Comparison of ENCODE assay signal across 8 cellular contexts in the genomic region with DNA sequence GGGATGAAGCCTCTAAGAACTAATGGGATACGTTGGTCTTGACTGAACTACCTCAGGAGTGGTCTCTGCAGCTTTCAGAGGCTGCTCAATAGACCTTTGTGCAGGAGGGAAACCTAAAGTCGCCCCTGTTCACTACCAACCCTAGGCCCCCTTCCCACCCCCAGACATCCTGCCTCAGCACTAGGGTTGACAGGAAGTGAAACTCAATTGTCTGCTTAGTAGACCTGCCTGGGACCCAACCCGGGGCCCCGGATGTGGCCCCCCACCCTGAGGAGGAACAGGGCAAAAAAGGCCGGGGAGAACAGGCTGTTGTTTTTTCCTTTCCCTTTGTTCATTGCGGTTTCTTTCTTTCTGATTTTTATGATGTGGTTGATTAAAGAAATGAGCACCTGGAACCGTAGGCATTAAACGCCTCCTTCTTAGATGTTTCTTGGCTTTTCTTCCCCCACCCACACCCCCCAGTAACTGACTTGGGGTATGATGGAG. TPM values are rescaled to one million over a fixed set of nuclear protein-coding genes. Genes with fewer than 3 reads are reported as not detected.
DNase-seq lines count a peak whose midpoint lies in the region; ATAC-seq and TF ChIP-seq lines count a peak whose summit lies in the region.

No MANE protein-coding gene starts in this region.

- POLR2A ChIA-PET in WTC11 (lab: Charles Lee), result no interaction called here

- H3K4me3 Mint-ChIP-seq in WTC11, result peak overlapping the region; percentile 94
- peak overlapping the region; percentile 99 for H3K4me3 Mint-ChIP-seq in central memory CD8-positive, alpha-beta T cell

- ATAC-seq in GM18868 (IDR thresholded peaks at IDR 0.05; ENCODE audit: unreplicated experiment) (peak; percentile 50), HG03066 (IDR thresholded peaks at IDR 0.05; ENCODE audit: low read depth, unreplicated experiment) (peak; percentile 35), WTC11 (no peak)
- ATAC-seq in central memory CD8-positive, alpha-beta T cell (replicated peaks; ENCODE audit: extremely low read depth, poor library complexity, severe bottlenecking), result peak; percentile 50

- peaks cover 33% of the 10 kb centered on the region for H3K27me3 Mint-ChIP-seq in WTC11 (ENCODE audit: low read depth)
- no peaks in the 10 kb centered on the region for H3K27me3 Mint-ChIP-seq in central memory CD8-positive, alpha-beta T cell

- TF ChIP-seq CTCF in WTC11 (IDR thresholded peaks at IDR 0.05), result no peak

- peaks cover 49% of the 10 kb centered on the region for H3K4me1 Mint-ChIP-seq in WTC11
- H3K4me1 Mint-ChIP-seq in central memory CD8-positive, alpha-beta T cell, result peaks cover 77% of the 10 kb centered on the region

- DNase-seq in WTC11 (ENCODE audit: low spot score) (no peak), GDM1 (lab: John Stamatoyannopoulos, UW) (no peak), RKO (ENCODE audit: low spot score) (no peak), H4 (ENCODE audit: low spot score) (no peak)
- peak; percentile 52 to 68 for DNase-seq in central memory CD8-positive, alpha-beta T cell (ENCODE audit: low spot score in 2 of 2)
- peak; percentile 75 to 76 for DNase-seq in stimulated activated CD4-positive, alpha-beta T cell treated with anti-CD3 and anti-CD28 coated beads, Interleukin-15, amount 100 ng/mL, for 1 hour (ENCODE audit: low read depth in 1 of 2, low spot score in 1 of 2)

- H3K9me3 Mint-ChIP-seq in WTC11, result no peaks in the 10 kb centered on the region
- no peaks in the 10 kb centered on the region for H3K9me3 Mint-ChIP-seq in central memory CD8-positive, alpha-beta T cell

- CTCF ChIA-PET in WTC11 (lab: Charles Lee), result interaction anchor here (2.0 to 5.0 kb wide), 4 partner anchors 10 to 191 kb away, joined by 17 to 40 read pairs (median 31); no protein-coding TSS in a partner anchor

- peaks cover 15% of the 10 kb centered on the region for H3K36me3 Mint-ChIP-seq in WTC11
- H3K36me3 Mint-ChIP-seq in central memory CD8-positive, alpha-beta T cell (ENCODE audit: insufficient read depth), result peaks cover 48% of the 10 kb centered on the region

- H3K27ac Mint-ChIP-seq in WTC11, result peak overlapping the region; percentile 84
- peak overlapping the region; percentile 99 for H3K27ac Mint-ChIP-seq in central memory CD8-positive, alpha-beta T cell (ENCODE audit: low read depth)

TF ChIP-seq in WTC11, 78 proteins besides CTCF, POLR2A, EP300 and RAD21:
- TF ChIP-seq ZNF232 (CRISPR knock-in tag; IDR thresholded peaks at IDR 0.05) (no peak), FOXK1 (CRISPR knock-in tag; IDR thresholded peaks at IDR 0.05) (no peak), TEAD1 (CRISPR knock-in tag; IDR thresholded peaks at IDR 0.05) (no peak), RELA (CRISPR knock-in tag; IDR thresholded peaks at IDR 0.05; ENCODE audit: borderline replicate concordance) (no peak), ZNF671 (CRISPR knock-in tag; IDR thresholded peaks at IDR 0.05) (no peak), ZNF317 (CRISPR knock-in tag; IDR thresholded peaks at IDR 0.05; ENCODE audit: borderline replicate concordance, low read depth) (no peak), TEAD4 (CRISPR knock-in tag; IDR thresholded peaks at IDR 0.05) (no peak)
- TF ChIP-seq, protein P1, sequence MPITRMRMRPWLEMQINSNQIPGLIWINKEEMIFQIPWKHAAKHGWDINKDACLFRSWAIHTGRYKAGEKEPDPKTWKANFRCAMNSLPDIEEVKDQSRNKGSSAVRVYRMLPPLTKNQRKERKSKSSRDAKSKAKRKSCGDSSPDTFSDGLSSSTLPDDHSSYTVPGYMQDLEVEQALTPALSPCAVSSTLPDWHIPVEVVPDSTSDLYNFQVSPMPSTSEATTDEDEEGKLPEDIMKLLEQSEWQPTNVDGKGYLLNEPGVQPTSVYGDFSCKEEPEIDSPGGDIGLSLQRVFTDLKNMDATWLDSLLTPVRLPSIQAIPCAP (CRISPR knock-in tag; IDR thresholded peaks at IDR 0.05), result no peak

RNA-seq across cellular contexts. Expression of a gene that starts 1.6 kb away (rescaled TPM):
- 19.8 to 25.5 TPM (median 23.6 TPM) in 3 replicates for total RNA-seq in WTC11 (2021)
- total RNA-seq in H4 (2014; rRNA removed; shearing (Covaris generic)), result 5.5 and 11.1 TPM in 2 replicates

RNA-seq across cellular contexts. Expression of a gene that starts 1.7 kb away (rescaled TPM):
- 55.5 to 61.7 TPM (median 57.3 TPM) in 3 replicates for total RNA-seq in WTC11 (2021)
- 36.1 and 47.4 TPM in 2 replicates for total RNA-seq in H4 (2014; rRNA removed; shearing (Covaris generic))

RNA-seq across cellular contexts. Expression of a gene that starts 36.5 kb away (rescaled TPM):
- 72.2 to 86.5 TPM (median 79.3 TPM) in 3 replicates for total RNA-seq in WTC11 (2021)
- total RNA-seq in H4 (2014; rRNA removed; shearing (Covaris generic)), result 0.43 and 0.87 TPM in 2 replicates

RNA-seq across cellular contexts. Expression of a gene that starts 37.3 kb away (rescaled TPM):
- total RNA-seq in WTC11 (2021), result 37.6 to 44.1 TPM (median 43.1 TPM) in 3 replicates
- total RNA-seq in H4 (2014; rRNA removed; shearing (Covaris generic)), result 66.3 and 67.3 TPM in 2 replicates

RNA-seq across cellular contexts. Expression of a gene that starts 44.5 kb away (rescaled TPM):
- total RNA-seq in WTC11 (2021), result 55.0 to 65.8 TPM (median 64.3 TPM) in 3 replicates
- total RNA-seq in H4 (2014; rRNA removed; shearing (Covaris generic)), result 46.9 and 47.7 TPM in 2 replicates

Comparison
In these comparisons a context has a peak if more than half of its experiments do, and no peak if none do; other contexts are left out.
1. DNase-seq: peak in central memory CD8-positive, alpha-beta T cell (2 of 2) and stimulated activated CD4-positive, alpha-beta T cell treated with anti-CD3 and anti-CD28 coated beads, Interleukin-15, amount 100 ng/mL, for 1 hour (2 of 2); none in WTC11 (single experiment), GDM1 (single experiment), RKO (single experiment) and H4 (single experiment).
2. RNA of a gene that starts 36.5 kb away (total RNA-seq): 72.2 to 86.5 TPM in WTC11; 0.43 to 0.87 TPM in H4; every median in the first group is over 10 times any median in the second.